ENCODE assay signal across 1 cellular context in genomic region chr1:5686195-5686594, GRCh38.
TF ChIP-seq lines count a peak whose summit lies in the region.

No MANE protein-coding gene starts in this region.

TF ChIP-seq in A549, 52 proteins besides CTCF, POLR2A, EP300 and RAD21 (continued from another document):
- TF ChIP-seq TFCP2L1 (CRISPR knock-in tag; IDR thresholded peaks at IDR 0.05): no peak
TF ChIP-seq in A549: peak in this region for 1.
